ENCODE assay signal across 24 cellular contexts in genomic region chr19:29409121-29409862, GRCh38.
DNase-seq lines count a peak whose midpoint lies in the region; ATAC-seq and TF ChIP-seq lines count a peak whose summit lies in the region.
"Had no signal": no experiment of that assay in that cellular context is flagged by ENCODE, and none has a peak within 500 bp of the region (broad histone marks: within the 10 kb centered on the region; RNA-seq: fewer than 3 reads in every experiment).

No MANE protein-coding gene starts in this region.

- peak overlapping the region in 2 of 3 experiments; percentile 94 to 98 for H3K27ac Mint-ChIP-seq in nephron
- H3K27ac Mint-ChIP-seq in naive thymus-derived CD4-positive, alpha-beta T cell = no peak overlapping the region
- H3K27ac Mint-ChIP-seq: CD14-positive monocyte; CD4-positive, CD25-positive, alpha-beta regulatory T cell; CD8-positive, alpha-beta memory T cell had no signal

- H4K20me1 ChIP-seq in osteoblast (ENCODE audit: insufficient read depth, low read length) = no peaks in the 10 kb centered on the region
- H4K20me1 ChIP-seq: BLaER1 had no signal

- no peak overlapping the region for H3K4me3 Mint-ChIP-seq in nephron
- H3K4me3 Mint-ChIP-seq in naive thymus-derived CD4-positive, alpha-beta T cell = no peak overlapping the region
- H3K4me3 Mint-ChIP-seq: CD14-positive monocyte; CD4-positive, alpha-beta memory T cell; CD4-positive, CD25-positive, alpha-beta regulatory T cell; CD8-positive, alpha-beta memory T cell had no signal

- ATAC-seq in naive thymus-derived CD4-positive, alpha-beta T cell = no peak
- ATAC-seq: GM12878 had no signal

- intact Hi-C loops in naive thymus-derived CD4-positive, alpha-beta T cell (cut with micrococcal nuclease) = no loop called here

- DNase-seq in NCI-H2171 (lab: John Stamatoyannopoulos, UW) (peak; percentile 27), NCI-H2171 treated with DMSO at 0.1 percent for 48 hours (lab: John Stamatoyannopoulos, UW) (no peak), osteoblast (ENCODE audit: insufficient read length, low spot score, missing footprints) (peak; percentile 32), coronary artery (ENCODE audit: low spot score) (no peak)
- no peak for DNase-seq in naive thymus-derived CD4-positive, alpha-beta T cell
- DNase-seq: 8988T; ACHN; BE2C; C1 segment of cervical spinal cord; CD4-positive, alpha-beta memory T cell; CD4-positive, CD25-positive, alpha-beta regulatory T cell; CD8-positive, alpha-beta memory T cell; COR-L47; DMS153; DMS53; DMS79; DND-41; EL; GDM1 had no signal

- H3K4me1 Mint-ChIP-seq in nephron = peaks cover 61% of the 10 kb centered on the region
- no peaks in the 10 kb centered on the region for H3K4me1 Mint-ChIP-seq in naive thymus-derived CD4-positive, alpha-beta T cell
- H3K4me1 Mint-ChIP-seq: CD14-positive monocyte; CD4-positive, alpha-beta memory T cell; CD4-positive, CD25-positive, alpha-beta regulatory T cell; CD8-positive, alpha-beta memory T cell had no signal

- H3K27me3 Mint-ChIP-seq in nephron (ENCODE audit: low read depth) = peaks cover 23% of the 10 kb centered on the region
- H3K27me3 Mint-ChIP-seq in naive thymus-derived CD4-positive, alpha-beta T cell = peaks cover 0 to 17% (median 8%) of the 10 kb centered on the region in 5 donors
- H3K27me3 Mint-ChIP-seq: CD4-positive, CD25-positive, alpha-beta regulatory T cell had no signal

- H3K79me2 ChIP-seq in osteoblast (ENCODE audit: insufficient read depth, low read length) = no peaks in the 10 kb centered on the region

- no peaks in the 10 kb centered on the region for H3K27me3 ChIP-seq in osteoblast (ENCODE audit: insufficient read depth, low read length)
- H3K27me3 ChIP-seq in naive thymus-derived CD4-positive, alpha-beta T cell (ENCODE audit: control insufficient read depth in 2 of 2, insufficient read depth in 2 of 2, low read length in 2 of 2) = no peaks in the 10 kb centered on the region
- H3K27me3 ChIP-seq: BE2C had no signal

- H3K27ac ChIP-seq in HEK293 (ENCODE audit: extremely low read depth, low read depth, low read length) = 0 out of 2 replicates have a peak overlapping the region, but pooled peaks have one; percentile 4
- no peak overlapping the region for H3K27ac ChIP-seq in osteoblast (ENCODE audit: low read depth, low read length)
- no peak overlapping the region for H3K27ac ChIP-seq in coronary artery
- no peak overlapping the region for H3K27ac ChIP-seq in naive thymus-derived CD4-positive, alpha-beta T cell (ENCODE audit: low read depth, low read length)
- H3K27ac ChIP-seq: BLaER1 had no signal

- CTCF ChIA-PET in HEK293 (lab: Yijun Ruan, JAX) = no interaction called here
- CTCF ChIA-PET in naive thymus-derived CD4-positive, alpha-beta T cell (lab: Charles Lee) = no interaction called here

- H2AFZ ChIP-seq in osteoblast (ENCODE audit: low read length) = no peak overlapping the region

- POLR2A ChIA-PET in HEK293 (lab: Yijun Ruan, JAX) = no interaction called here
- POLR2A ChIA-PET in naive thymus-derived CD4-positive, alpha-beta T cell (lab: Charles Lee) = no interaction called here

- H3K36me3 Mint-ChIP-seq in nephron (ENCODE audit: low read depth) = no peaks in the 10 kb centered on the region
- no peaks in the 10 kb centered on the region for H3K36me3 Mint-ChIP-seq in naive thymus-derived CD4-positive, alpha-beta T cell
- H3K36me3 Mint-ChIP-seq: CD14-positive monocyte; CD4-positive, alpha-beta memory T cell; CD4-positive, CD25-positive, alpha-beta regulatory T cell had no signal

- H3K4me3 ChIP-seq in HEK293 (ENCODE audit: low read depth, low read length) = no peak overlapping the region
- H3K4me3 ChIP-seq in osteoblast (ENCODE audit: insufficient read depth, low read length) = no peak overlapping the region
- no peak overlapping the region for H3K4me3 ChIP-seq in coronary artery
- H3K4me3 ChIP-seq in naive thymus-derived CD4-positive, alpha-beta T cell (ENCODE audit: low read length) = no peak overlapping the region
- H3K4me3 ChIP-seq: BLaER1, GM12878 had no signal

- no peaks in the 10 kb centered on the region for H3K4me1 ChIP-seq in HEK293 (ENCODE audit: control insufficient read depth, insufficient read depth, low read length)
- H3K4me1 ChIP-seq in osteoblast (ENCODE audit: insufficient read depth, low read length) = no peaks in the 10 kb centered on the region
- no peaks in the 10 kb centered on the region for H3K4me1 ChIP-seq in naive thymus-derived CD4-positive, alpha-beta T cell (ENCODE audit: control insufficient read depth in 2 of 2, insufficient read depth in 2 of 2, low read length in 2 of 2)
- H3K4me1 ChIP-seq: BE2C had no signal

- H3K36me3 ChIP-seq in HEK293 (ENCODE audit: control insufficient read depth in 2 of 2, insufficient read depth in 1 of 2, low read length in 2 of 2) (no peaks in the 10 kb centered on the region), osteoblast (ENCODE audit: insufficient read depth, low read length) (no peaks in the 10 kb centered on the region)
- H3K36me3 ChIP-seq in naive thymus-derived CD4-positive, alpha-beta T cell (ENCODE audit: control insufficient read depth in 2 of 3, insufficient read depth in 3 of 3, low read length in 3 of 3) = no peaks in the 10 kb centered on the region
- H3K36me3 ChIP-seq: BE2C, BLaER1 had no signal

- no peak overlapping the region for H3K4me2 ChIP-seq in osteoblast (ENCODE audit: insufficient read depth, low read length)
- H3K4me2 ChIP-seq: BLaER1 had no signal

- TF ChIP-seq CTCF in HEK293 (tag by site-specific recombination; IDR thresholded peaks at IDR 0.05) = no peak
- no peak for TF ChIP-seq CTCF in nephron (IDR thresholded peaks at IDR 0.05; ENCODE audit: unreplicated experiment in 3 of 3)
- no peak for TF ChIP-seq CTCF in osteoblast (IDR thresholded peaks at IDR 0.05; ENCODE audit: extremely low read depth, low read depth, low read length)
- TF ChIP-seq CTCF in coronary artery (IDR thresholded peaks at IDR 0.05) = no peak

- H3K9me3 Mint-ChIP-seq in nephron = no peaks in the 10 kb centered on the region
- H3K9me3 Mint-ChIP-seq in naive thymus-derived CD4-positive, alpha-beta T cell = no peaks in the 10 kb centered on the region
- H3K9me3 Mint-ChIP-seq: CD8-positive, alpha-beta memory T cell had no signal

- H3K9me3 ChIP-seq in HEK293 (ENCODE audit: control insufficient read depth, insufficient read depth, low read depth, low read length) (no peaks in the 10 kb centered on the region), osteoblast (ENCODE audit: low read depth, low read length) (no peaks in the 10 kb centered on the region)
- H3K9me3 ChIP-seq in naive thymus-derived CD4-positive, alpha-beta T cell (ENCODE audit: control insufficient read depth in 2 of 3, low read length in 3 of 3) = no peaks in the 10 kb centered on the region
- H3K9me3 ChIP-seq: BE2C, BLaER1 had no signal

TF ChIP-seq in HEK293, 187 proteins besides CTCF, POLR2A, EP300 and RAD21 (continues in another document):
- no peak for TF ChIP-seq ZNF16 (tag by site-specific recombination; IDR thresholded peaks at IDR 0.05; ENCODE audit: low read depth)
- TF ChIP-seq ZFP41 (tag by site-specific recombination; IDR thresholded peaks at IDR 0.05; ENCODE audit: borderline replicate concordance) = no peak
- no peak for TF ChIP-seq ZNF623 (tag by site-specific recombination; IDR thresholded peaks at IDR 0.05)
- no peak for TF ChIP-seq ZNF423 (tag by site-specific recombination; IDR thresholded peaks at IDR 0.05)
- TF ChIP-seq PATZ1 (tag by site-specific recombination; IDR thresholded peaks at IDR 0.05) = no peak
- TF ChIP-seq ZNF768 (tag by site-specific recombination; IDR thresholded peaks at IDR 0.05) = no peak
- TF ChIP-seq OVOL3 (tag by site-specific recombination; IDR thresholded peaks at IDR 0.05) = no peak
- no peak for TF ChIP-seq HOXA7 (CRISPR knock-in tag; IDR thresholded peaks at IDR 0.05; ENCODE audit: borderline replicate concordance)
- no peak for TF ChIP-seq ZNF398 (tag by site-specific recombination; IDR thresholded peaks at IDR 0.05)

Comparison
In these comparisons a context has a peak if more than half of its experiments do, and no peak if none do; other contexts are left out.
1. DNase-seq: peak in NCI-H2171 (single experiment) and osteoblast (single experiment); none in NCI-H2171 treated with DMSO at 0.1 percent for 48 hours (single experiment), coronary artery (single experiment) and naive thymus-derived CD4-positive, alpha-beta T cell (0 of 9).
2. H3K27ac Mint-ChIP-seq: peak in nephron (2 of 3); none in naive thymus-derived CD4-positive, alpha-beta T cell (0 of 9).